Comparison of ENCODE assay signal across 1 cellular context in the genomic region with DNA sequence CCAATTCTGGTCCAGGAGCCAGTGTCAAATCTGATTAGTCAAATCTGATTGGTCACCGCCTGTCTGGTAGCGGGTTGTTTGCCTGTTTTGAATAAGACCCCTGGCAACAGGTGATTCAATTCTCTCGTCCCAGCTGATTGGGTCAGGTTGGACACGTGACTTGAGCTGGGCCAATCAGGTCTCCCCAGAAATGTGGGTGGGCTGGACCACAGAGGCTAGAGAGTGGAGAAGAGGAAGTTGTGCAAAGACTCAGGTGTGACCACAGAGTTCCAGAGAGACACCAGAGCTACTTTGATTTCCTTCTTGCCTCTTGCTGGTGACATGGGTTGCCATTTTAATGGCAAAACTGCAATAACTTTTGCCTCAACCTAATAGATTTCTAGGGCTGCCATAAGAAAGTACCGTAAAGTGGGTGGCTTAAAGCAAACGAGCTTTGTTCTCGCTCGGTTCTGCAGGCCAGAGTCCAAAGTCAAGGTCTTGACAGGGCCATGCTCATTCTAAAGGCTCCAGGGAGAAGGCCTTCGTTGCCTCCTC.
A peak's percentile ranks its signal among the peaks of the same experiment; 100 is the strongest.
TF ChIP-seq lines count a peak whose summit lies in the region.

No MANE protein-coding gene starts in this region.

TF ChIP-seq in K562, 482 proteins besides CTCF, POLR2A, EP300 and RAD21 (continued from another document):
- TF ChIP-seq CHD4 (IDR thresholded peaks at IDR 0.05; ENCODE audit: insufficient read depth, insufficient replicate concordance, low read depth, low read length, poor library complexity, severe bottlenecking): no peak
- no peak for TF ChIP-seq KDM4B (IDR thresholded peaks at IDR 0.05; ENCODE audit: borderline replicate concordance in 2 of 2, low read depth in 1 of 2)
- TF ChIP-seq TAF15 (IDR thresholded peaks at IDR 0.05; ENCODE audit: low read depth, low read length): no peak
- TF ChIP-seq, protein P1, sequence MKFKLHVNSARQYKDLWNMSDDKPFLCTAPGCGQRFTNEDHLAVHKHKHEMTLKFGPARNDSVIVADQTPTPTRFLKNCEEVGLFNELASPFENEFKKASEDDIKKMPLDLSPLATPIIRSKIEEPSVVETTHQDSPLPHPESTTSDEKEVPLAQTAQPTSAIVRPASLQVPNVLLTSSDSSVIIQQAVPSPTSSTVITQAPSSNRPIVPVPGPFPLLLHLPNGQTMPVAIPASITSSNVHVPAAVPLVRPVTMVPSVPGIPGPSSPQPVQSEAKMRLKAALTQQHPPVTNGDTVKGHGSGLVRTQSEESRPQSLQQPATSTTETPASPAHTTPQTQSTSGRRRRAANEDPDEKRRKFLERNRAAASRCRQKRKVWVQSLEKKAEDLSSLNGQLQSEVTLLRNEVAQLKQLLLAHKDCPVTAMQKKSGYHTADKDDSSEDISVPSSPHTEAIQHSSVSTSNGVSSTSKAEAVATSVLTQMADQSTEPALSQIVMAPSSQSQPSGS (CRISPR knock-in tag; IDR thresholded peaks at IDR 0.05): no peak
- TF ChIP-seq, protein P2, sequence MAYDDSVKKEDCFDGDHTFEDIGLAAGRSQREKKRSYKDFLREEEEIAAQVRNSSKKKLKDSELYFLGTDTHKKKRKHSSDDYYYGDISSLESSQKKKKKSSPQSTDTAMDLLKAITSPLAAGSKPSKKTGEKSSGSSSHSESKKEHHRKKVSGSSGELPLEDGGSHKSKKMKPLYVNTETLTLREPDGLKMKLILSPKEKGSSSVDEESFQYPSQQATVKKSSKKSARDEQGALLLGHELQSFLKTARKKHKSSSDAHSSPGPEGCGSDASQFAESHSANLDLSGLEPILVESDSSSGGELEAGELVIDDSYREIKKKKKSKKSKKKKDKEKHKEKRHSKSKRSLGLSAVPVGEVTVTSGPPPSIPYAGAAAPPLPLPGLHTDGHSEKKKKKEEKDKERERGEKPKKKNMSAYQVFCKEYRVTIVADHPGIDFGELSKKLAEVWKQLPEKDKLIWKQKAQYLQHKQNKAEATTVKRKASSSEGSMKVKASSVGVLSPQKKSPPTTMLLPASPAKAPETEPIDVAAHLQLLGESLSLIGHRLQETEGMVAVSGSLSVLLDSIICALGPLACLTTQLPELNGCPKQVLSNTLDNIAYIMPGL (CRISPR knock-in tag; IDR thresholded peaks at IDR 0.05): no peak
- no peak for TF ChIP-seq NELFE (IDR thresholded peaks at IDR 0.05; ENCODE audit: insufficient read depth, insufficient read length)
- TF ChIP-seq ZNF551 (CRISPR knock-in tag; IDR thresholded peaks at IDR 0.05): no peak
- no peak for TF ChIP-seq SMAD4 (CRISPR knock-in tag; conservative IDR thresholded peaks at IDR 0.05)
- TF ChIP-seq RNF2 (IDR thresholded peaks at IDR 0.05): no peak
- no peak for TF ChIP-seq PCBP2 (IDR thresholded peaks at IDR 0.05; ENCODE audit: low read depth, low read length, poor library complexity, severe bottlenecking)
- TF ChIP-seq, protein P3, sequence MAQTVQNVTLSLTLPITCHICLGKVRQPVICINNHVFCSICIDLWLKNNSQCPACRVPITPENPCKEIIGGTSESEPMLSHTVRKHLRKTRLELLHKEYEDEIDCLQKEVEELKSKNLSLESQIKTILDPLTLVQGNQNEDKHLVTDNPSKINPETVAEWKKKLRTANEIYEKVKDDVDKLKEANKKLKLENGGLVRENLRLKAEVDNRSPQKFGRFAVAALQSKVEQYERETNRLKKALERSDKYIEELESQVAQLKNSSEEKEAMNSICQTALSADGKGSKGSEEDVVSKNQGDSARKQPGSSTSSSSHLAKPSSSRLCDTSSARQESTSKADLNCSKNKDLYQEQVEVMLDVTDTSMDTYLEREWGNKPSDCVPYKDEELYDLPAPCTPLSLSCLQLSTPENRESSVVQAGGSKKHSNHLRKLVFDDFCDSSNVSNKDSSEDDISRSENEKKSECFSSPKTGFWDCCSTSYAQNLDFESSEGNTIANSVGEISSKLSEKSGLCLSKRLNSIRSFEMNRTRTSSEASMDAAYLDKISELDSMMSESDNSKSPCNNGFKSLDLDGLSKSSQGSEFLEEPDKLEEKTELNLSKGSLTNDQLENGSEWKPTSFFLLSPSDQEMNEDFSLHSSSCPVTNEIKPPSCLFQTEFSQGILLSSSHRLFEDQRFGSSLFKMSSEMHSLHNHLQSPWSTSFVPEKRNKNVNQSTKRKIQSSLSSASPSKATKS (CRISPR knock-in tag; IDR thresholded peaks at IDR 0.05): no peak
- peak; percentile 51; the same call in 1 of the 2 replicates for TF ChIP-seq MBD2 (IDR thresholded peaks at IDR 0.05; ENCODE audit: borderline replicate concordance, low read depth)
- TF ChIP-seq JUNB (CRISPR knock-in tag; conservative IDR thresholded peaks at IDR 0.05): no peak
- TF ChIP-seq ZNF76 (CRISPR knock-in tag; IDR thresholded peaks at IDR 0.05; ENCODE audit: borderline replicate concordance): no peak
- no peak for TF ChIP-seq ZNF75A (CRISPR knock-in tag; IDR thresholded peaks at IDR 0.05)
- TF ChIP-seq, protein P4, sequence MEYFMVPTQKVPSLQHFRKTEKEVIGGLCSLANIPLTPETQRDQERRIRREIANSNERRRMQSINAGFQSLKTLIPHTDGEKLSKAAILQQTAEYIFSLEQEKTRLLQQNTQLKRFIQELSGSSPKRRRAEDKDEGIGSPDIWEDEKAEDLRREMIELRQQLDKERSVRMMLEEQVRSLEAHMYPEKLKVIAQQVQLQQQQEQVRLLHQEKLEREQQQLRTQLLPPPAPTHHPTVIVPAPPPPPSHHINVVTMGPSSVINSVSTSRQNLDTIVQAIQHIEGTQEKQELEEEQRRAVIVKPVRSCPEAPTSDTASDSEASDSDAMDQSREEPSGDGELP (CRISPR knock-in tag; IDR thresholded peaks at IDR 0.05; ENCODE audit: borderline replicate concordance): peak; percentile 79; the same call in 1 of the 2 replicates
- TF ChIP-seq, protein P5, sequence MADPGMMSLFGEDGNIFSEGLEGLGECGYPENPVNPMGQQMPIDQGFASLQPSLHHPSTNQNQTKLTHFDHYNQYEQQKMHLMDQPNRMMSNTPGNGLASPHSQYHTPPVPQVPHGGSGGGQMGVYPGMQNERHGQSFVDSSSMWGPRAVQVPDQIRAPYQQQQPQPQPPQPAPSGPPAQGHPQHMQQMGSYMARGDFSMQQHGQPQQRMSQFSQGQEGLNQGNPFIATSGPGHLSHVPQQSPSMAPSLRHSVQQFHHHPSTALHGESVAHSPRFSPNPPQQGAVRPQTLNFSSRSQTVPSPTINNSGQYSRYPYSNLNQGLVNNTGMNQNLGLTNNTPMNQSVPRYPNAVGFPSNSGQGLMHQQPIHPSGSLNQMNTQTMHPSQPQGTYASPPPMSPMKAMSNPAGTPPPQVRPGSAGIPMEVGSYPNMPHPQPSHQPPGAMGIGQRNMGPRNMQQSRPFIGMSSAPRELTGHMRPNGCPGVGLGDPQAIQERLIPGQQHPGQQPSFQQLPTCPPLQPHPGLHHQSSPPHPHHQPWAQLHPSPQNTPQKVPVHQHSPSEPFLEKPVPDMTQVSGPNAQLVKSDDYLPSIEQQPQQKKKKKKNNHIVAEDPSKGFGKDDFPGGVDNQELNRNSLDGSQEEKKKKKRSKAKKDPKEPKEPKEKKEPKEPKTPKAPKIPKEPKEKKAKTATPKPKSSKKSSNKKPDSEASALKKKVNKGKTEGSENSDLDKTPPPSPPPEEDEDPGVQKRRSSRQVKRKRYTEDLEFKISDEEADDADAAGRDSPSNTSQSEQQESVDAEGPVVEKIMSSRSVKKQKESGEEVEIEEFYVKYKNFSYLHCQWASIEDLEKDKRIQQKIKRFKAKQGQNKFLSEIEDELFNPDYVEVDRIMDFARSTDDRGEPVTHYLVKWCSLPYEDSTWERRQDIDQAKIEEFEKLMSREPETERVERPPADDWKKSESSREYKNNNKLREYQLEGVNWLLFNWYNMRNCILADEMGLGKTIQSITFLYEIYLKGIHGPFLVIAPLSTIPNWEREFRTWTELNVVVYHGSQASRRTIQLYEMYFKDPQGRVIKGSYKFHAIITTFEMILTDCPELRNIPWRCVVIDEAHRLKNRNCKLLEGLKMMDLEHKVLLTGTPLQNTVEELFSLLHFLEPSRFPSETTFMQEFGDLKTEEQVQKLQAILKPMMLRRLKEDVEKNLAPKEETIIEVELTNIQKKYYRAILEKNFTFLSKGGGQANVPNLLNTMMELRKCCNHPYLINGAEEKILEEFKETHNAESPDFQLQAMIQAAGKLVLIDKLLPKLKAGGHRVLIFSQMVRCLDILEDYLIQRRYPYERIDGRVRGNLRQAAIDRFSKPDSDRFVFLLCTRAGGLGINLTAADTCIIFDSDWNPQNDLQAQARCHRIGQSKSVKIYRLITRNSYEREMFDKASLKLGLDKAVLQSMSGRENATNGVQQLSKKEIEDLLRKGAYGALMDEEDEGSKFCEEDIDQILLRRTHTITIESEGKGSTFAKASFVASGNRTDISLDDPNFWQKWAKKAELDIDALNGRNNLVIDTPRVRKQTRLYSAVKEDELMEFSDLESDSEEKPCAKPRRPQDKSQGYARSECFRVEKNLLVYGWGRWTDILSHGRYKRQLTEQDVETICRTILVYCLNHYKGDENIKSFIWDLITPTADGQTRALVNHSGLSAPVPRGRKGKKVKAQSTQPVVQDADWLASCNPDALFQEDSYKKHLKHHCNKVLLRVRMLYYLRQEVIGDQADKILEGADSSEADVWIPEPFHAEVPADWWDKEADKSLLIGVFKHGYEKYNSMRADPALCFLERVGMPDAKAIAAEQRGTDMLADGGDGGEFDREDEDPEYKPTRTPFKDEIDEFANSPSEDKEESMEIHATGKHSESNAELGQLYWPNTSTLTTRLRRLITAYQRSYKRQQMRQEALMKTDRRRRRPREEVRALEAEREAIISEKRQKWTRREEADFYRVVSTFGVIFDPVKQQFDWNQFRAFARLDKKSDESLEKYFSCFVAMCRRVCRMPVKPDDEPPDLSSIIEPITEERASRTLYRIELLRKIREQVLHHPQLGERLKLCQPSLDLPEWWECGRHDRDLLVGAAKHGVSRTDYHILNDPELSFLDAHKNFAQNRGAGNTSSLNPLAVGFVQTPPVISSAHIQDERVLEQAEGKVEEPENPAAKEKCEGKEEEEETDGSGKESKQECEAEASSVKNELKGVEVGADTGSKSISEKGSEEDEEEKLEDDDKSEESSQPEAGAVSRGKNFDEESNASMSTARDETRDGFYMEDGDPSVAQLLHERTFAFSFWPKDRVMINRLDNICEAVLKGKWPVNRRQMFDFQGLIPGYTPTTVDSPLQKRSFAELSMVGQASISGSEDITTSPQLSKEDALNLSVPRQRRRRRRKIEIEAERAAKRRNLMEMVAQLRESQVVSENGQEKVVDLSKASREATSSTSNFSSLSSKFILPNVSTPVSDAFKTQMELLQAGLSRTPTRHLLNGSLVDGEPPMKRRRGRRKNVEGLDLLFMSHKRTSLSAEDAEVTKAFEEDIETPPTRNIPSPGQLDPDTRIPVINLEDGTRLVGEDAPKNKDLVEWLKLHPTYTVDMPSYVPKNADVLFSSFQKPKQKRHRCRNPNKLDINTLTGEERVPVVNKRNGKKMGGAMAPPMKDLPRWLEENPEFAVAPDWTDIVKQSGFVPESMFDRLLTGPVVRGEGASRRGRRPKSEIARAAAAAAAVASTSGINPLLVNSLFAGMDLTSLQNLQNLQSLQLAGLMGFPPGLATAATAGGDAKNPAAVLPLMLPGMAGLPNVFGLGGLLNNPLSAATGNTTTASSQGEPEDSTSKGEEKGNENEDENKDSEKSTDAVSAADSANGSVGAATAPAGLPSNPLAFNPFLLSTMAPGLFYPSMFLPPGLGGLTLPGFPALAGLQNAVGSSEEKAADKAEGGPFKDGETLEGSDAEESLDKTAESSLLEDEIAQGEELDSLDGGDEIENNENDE (IDR thresholded peaks at IDR 0.05; ENCODE audit: low read depth, low read length): no peak
- TF ChIP-seq ZNF695 (CRISPR knock-in tag; IDR thresholded peaks at IDR 0.05): no peak
- no peak for TF ChIP-seq SMAD1 (IDR thresholded peaks at IDR 0.05; ENCODE audit: low read depth, low read length, partially characterized antibody)
- no peak for TF ChIP-seq ZNF263 (CRISPR knock-in tag; IDR thresholded peaks at IDR 0.05; ENCODE audit: borderline replicate concordance)
- no peak; the same call in 1 of the 2 replicates for TF ChIP-seq RB1 (IDR thresholded peaks at IDR 0.05; ENCODE audit: low read depth)
- no peak for TF ChIP-seq PURB (CRISPR knock-in tag; IDR thresholded peaks at IDR 0.05; ENCODE audit: low read depth)
- no peak for TF ChIP-seq ZNF785 (CRISPR knock-in tag; IDR thresholded peaks at IDR 0.05)
- TF ChIP-seq SUPT5H (IDR thresholded peaks at IDR 0.05): 0 out of 2 replicates have a peak, but pooled peaks have one; percentile 17
- TF ChIP-seq, protein P6, sequence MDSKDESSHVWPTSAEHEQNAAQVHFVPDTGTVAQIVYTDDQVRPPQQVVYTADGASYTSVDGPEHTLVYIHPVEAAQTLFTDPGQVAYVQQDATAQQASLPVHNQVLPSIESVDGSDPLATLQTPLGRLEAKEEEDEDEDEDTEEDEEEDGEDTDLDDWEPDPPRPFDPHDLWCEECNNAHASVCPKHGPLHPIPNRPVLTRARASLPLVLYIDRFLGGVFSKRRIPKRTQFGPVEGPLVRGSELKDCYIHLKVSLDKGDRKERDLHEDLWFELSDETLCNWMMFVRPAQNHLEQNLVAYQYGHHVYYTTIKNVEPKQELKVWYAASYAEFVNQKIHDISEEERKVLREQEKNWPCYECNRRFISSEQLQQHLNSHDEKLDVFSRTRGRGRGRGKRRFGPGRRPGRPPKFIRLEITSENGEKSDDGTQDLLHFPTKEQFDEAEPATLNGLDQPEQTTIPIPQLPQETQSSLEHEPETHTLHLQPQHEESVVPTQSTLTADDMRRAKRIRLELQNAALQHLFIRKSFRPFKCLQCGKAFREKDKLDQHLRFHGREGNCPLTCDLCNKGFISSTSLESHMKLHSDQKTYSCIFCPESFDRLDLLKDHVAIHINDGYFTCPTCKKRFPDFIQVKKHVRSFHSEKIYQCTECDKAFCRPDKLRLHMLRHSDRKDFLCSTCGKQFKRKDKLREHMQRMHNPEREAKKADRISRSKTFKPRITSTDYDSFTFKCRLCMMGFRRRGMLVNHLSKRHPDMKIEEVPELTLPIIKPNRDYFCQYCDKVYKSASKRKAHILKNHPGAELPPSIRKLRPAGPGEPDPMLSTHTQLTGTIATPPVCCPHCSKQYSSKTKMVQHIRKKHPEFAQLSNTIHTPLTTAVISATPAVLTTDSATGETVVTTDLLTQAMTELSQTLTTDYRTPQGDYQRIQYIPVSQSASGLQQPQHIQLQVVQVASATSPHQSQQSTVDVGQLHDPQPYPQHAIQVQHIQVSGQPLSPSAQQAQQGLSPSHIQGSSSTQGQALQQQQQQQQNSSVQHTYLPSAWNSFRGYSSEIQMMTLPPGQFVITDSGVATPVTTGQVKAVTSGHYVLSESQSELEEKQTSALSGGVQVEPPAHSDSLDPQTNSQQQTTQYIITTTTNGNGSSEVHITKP (IDR thresholded peaks at IDR 0.05; ENCODE audit: partially characterized antibody): no peak
- TF ChIP-seq PHF8 (IDR thresholded peaks at IDR 0.05; ENCODE audit: borderline replicate concordance, low read length): no peak
- TF ChIP-seq NR2F6 (CRISPR knock-in tag; IDR thresholded peaks at IDR 0.05): no peak
- TF ChIP-seq CBX8 (IDR thresholded peaks at IDR 0.05; ENCODE audit: borderline replicate concordance, extremely low read depth, low read depth, low read length, poor library complexity, severe bottlenecking): no peak
- TF ChIP-seq POLR2AphosphoS5 (IDR thresholded peaks at IDR 0.05; ENCODE audit: control insufficient read depth, insufficient read depth, low read depth, low read length): peak; percentile 53; the same call in 1 of the 2 replicates
- no peak for TF ChIP-seq ZNF436 (CRISPR knock-in tag; IDR thresholded peaks at IDR 0.05)
- TF ChIP-seq ZNF444 (CRISPR knock-in tag; IDR thresholded peaks at IDR 0.05): no peak
- no peak for TF ChIP-seq HSF4 (CRISPR knock-in tag; IDR thresholded peaks at IDR 0.05; ENCODE audit: borderline replicate concordance)
- TF ChIP-seq CC2D1A (IDR thresholded peaks at IDR 0.05): no peak
- no peak for TF ChIP-seq ZBTB8A (IDR thresholded peaks at IDR 0.05; ENCODE audit: partially characterized antibody)
- TF ChIP-seq NFATC3 (IDR thresholded peaks at IDR 0.05): no peak
- no peak for TF ChIP-seq STAT5A (IDR thresholded peaks at IDR 0.05; ENCODE audit: borderline replicate concordance, low read length)
- TF ChIP-seq FOXM1 (IDR thresholded peaks at IDR 0.05; ENCODE audit: low read depth): no peak
- no peak for TF ChIP-seq FOXM1 (CRISPR knock-in tag; IDR thresholded peaks at IDR 0.05; ENCODE audit: low read depth)
- TF ChIP-seq ZNF184 (CRISPR knock-in tag; IDR thresholded peaks at IDR 0.05): no peak
- peak; percentile 69 for TF ChIP-seq CBFA2T2 (conservative IDR thresholded peaks at IDR 0.05)
